20 cellular contexts compared by ENCODE assay signal in genomic region chr5:141250576-141250975, GRCh38. TPM values are rescaled to one million over a fixed set of nuclear protein-coding genes. Genes with fewer than 3 reads are reported as not detected.
"Had no signal": no experiment of that assay in that cellular context is flagged by ENCODE, and none has a peak within 500 bp of the region (broad histone marks: within the 10 kb centered on the region; RNA-seq: fewer than 3 reads in every experiment).

No MANE protein-coding gene starts in this region.

- DNase-seq: effector CD4-positive, alpha-beta T cell; heart right ventricle; hypothalamus; islet precursor cell; left lung; lower lobe of right lung; midbrain; occipital lobe; pancreas; right cardiac atrium; stimulated activated CD4-positive, alpha-beta T cell treated with anti-CD3 and anti-CD28 coated beads, Interleukin-2, amount 100 ng/mL, for 48 hours; stimulated activated naive CD8-positive, alpha-beta T cell treated with anti-CD3 and anti-CD28 coated beads, Interleukin-15, Interleukin-2, amounts not matched to agents 100 U/mL and 50 U/mL, for 24 hours; tibial artery; upper lobe of left lung had no signal

- H3K4me3 ChIP-seq: coronary artery, heart right ventricle, left lung, lower lobe of right lung, pancreas, smooth muscle cell, tibial artery, upper lobe of left lung, vagina had no signal

- H3K4me1 ChIP-seq: heart right ventricle, left lung, lower lobe of right lung, pancreas, tibial artery, upper lobe of left lung, vagina had no signal

- H3K27me3 Mint-ChIP-seq: memory B cell; natural killer cell treated with Interleukin-12 subunit alpha and Interleukin-12 subunit beta and Interleukin-15 and Interleukin-18, amount 100 ng/mL, for 72 hours; progenitor cell of endocrine pancreas had no signal

- H3K27ac ChIP-seq: coronary artery, heart right ventricle, left lung, lower lobe of right lung, pancreas, tibial artery, upper lobe of left lung, vagina had no signal

- H3K4me2 ChIP-seq: smooth muscle cell had no signal

- ATAC-seq: heart right ventricle; left lung; lower lobe of right lung; natural killer cell treated with Interleukin-12 subunit alpha and Interleukin-12 subunit beta and Interleukin-15 and Interleukin-18, amount 100 ng/mL, for 72 hours; pancreas; right cardiac atrium; stimulated activated naive CD8-positive, alpha-beta T cell treated with anti-CD3 and anti-CD28 coated beads, Interleukin-15, Interleukin-2, amounts not matched to agents 100 U/mL and 50 U/mL, for 24 hours had no signal

- H3K4me1 Mint-ChIP-seq: memory B cell had no signal

- H3K4me3 Mint-ChIP-seq: memory B cell; natural killer cell treated with Interleukin-12 subunit alpha and Interleukin-12 subunit beta and Interleukin-15 and Interleukin-18, amount 100 ng/mL, for 72 hours had no signal

- H3K27ac Mint-ChIP-seq: memory B cell; natural killer cell treated with Interleukin-12 subunit alpha and Interleukin-12 subunit beta and Interleukin-15 and Interleukin-18, amount 100 ng/mL, for 72 hours; progenitor cell of endocrine pancreas had no signal

- H3K36me3 ChIP-seq: left lung, lower lobe of right lung, pancreas, upper lobe of left lung had no signal

- H3K27me3 ChIP-seq: heart right ventricle, left lung, pancreas, tibial artery, upper lobe of left lung, vagina had no signal

RNA-seq across cellular contexts. Expression of gene PCDHB15, which starts 5.4 kb away (rescaled TPM):
- total RNA-seq: natural killer cell treated with Interleukin-12 subunit alpha and Interleukin-12 subunit beta and Interleukin-15 and Interleukin-18, amount 100 ng/mL, for 72 hours had no signal

RNA-seq across cellular contexts. Expression of gene PCDHB14, which starts 27.4 kb away (rescaled TPM):
- total RNA-seq: natural killer cell treated with Interleukin-12 subunit alpha and Interleukin-12 subunit beta and Interleukin-15 and Interleukin-18, amount 100 ng/mL, for 72 hours had no signal

RNA-seq across cellular contexts. Expression of gene PCDHB12, which starts 42.1 kb away (rescaled TPM):
- total RNA-seq: natural killer cell treated with Interleukin-12 subunit alpha and Interleukin-12 subunit beta and Interleukin-15 and Interleukin-18, amount 100 ng/mL, for 72 hours had no signal

RNA-seq across cellular contexts. Expression of gene PCDHB11, which starts 51.1 kb away (rescaled TPM):
- total RNA-seq: natural killer cell treated with Interleukin-12 subunit alpha and Interleukin-12 subunit beta and Interleukin-15 and Interleukin-18, amount 100 ng/mL, for 72 hours had no signal
